In the genomic region with DNA sequence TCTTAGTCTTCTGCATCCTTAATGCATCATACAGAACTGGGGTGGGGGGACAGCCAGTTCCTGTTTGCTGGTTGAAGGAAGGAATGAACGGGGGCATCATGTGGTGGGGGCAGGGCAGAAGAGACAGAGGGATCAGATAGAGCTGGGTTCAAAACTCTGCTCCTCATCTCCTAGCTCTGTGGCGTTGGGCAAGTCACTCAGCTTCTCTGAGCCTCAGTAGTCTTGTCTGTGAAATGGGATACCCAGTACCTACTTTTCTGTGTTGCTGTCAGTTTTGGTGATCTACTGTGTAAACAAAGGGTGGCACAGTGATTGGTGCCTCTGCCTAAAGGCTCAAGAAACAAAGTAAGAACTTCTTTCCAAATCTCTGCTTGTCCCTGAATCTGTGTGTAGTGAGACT, we compare ENCODE assay signal across 29 cellular contexts. TPM values are rescaled to one million over a fixed set of nuclear protein-coding genes. Genes with fewer than 3 reads are reported as not detected.
"Had no signal": no experiment of that assay in that cellular context is flagged by ENCODE, and none has a peak within 500 bp of the region (broad histone marks: within the 10 kb centered on the region; RNA-seq: fewer than 3 reads in every experiment).

No MANE protein-coding gene starts in this region.

- H3K9me3 ChIP-seq: MG63 had no signal

- H3K4me3 Mint-ChIP-seq: activated CD4-positive, alpha-beta memory T cell treated with anti-CD3 and anti-CD28 coated beads for 36 hours; activated CD4-positive, alpha-beta T cell treated with anti-CD3 and anti-CD28 coated beads, Interleukin-2, amount 10 ng/mL, durations not matched to agents 7 days and 5 days; activated naive CD4-positive, alpha-beta T cell treated with anti-CD3 and anti-CD28 coated beads, Interleukin-2, amount 10 ng/mL, durations not matched to agents 7 days and 5 days; activated naive CD8-positive, alpha-beta T cell treated with anti-CD3 and anti-CD28 coated beads for 36 hours; activated T-cell treated with anti-CD3 and anti-CD28 coated beads, Interleukin-2, amount 50 U/mL, for 72 hours; T-cell had no signal

- H3K4me1 Mint-ChIP-seq: T-cell had no signal

- H3K27ac ChIP-seq: SK-N-MC had no signal

- H3K27ac Mint-ChIP-seq: activated CD4-positive, alpha-beta memory T cell treated with anti-CD3 and anti-CD28 coated beads for 36 hours; activated CD4-positive, alpha-beta T cell treated with anti-CD3 and anti-CD28 coated beads, Interleukin-2, amount 10 ng/mL, durations not matched to agents 7 days and 5 days; activated naive CD4-positive, alpha-beta T cell treated with anti-CD3 and anti-CD28 coated beads, Interleukin-2, amount 10 ng/mL, durations not matched to agents 7 days and 5 days; activated naive CD8-positive, alpha-beta T cell treated with anti-CD3 and anti-CD28 coated beads for 36 hours; activated T-cell treated with anti-CD3 and anti-CD28 coated beads, Interleukin-2, amount 50 U/mL, for 72 hours; activated T-helper 2 cell treated with anti-CD3 and anti-CD28 coated beads, Interferon-gamma antibody, Interleukin-2, Interleukin-4, amounts not matched to agents 10 μg/mL and 5 μg/mL and 100 μg/mL, durations not matched to agents 14 hours and 24 hours and 36 hours; T-cell had no signal

- ATAC-seq: activated T-cell treated with anti-CD3 and anti-CD28 coated beads, Interleukin-2, amount 50 U/mL, for 72 hours; Panc1; Right ventricle myocardium inferior; T-cell had no signal

- H3K36me3 Mint-ChIP-seq: activated CD4-positive, alpha-beta memory T cell treated with anti-CD3 and anti-CD28 coated beads for 36 hours; activated naive CD8-positive, alpha-beta T cell treated with anti-CD3 and anti-CD28 coated beads for 36 hours; T-cell had no signal

- H3K27me3 ChIP-seq: MG63 had no signal

- H3K36me3 ChIP-seq: MG63 had no signal

- DNase-seq: activated CD4-positive, alpha-beta memory T cell treated with anti-CD3 and anti-CD28 coated beads for 36 hours; activated CD4-positive, alpha-beta T cell treated with anti-CD3 and anti-CD28 coated beads, Interleukin-2, amount 10 ng/mL, durations not matched to agents 7 days and 5 days; activated CD4-positive, CD25-positive, alpha-beta regulatory T cell; activated gamma-delta T cell treated with Interleukin-2 at 50 U/mL for 16 hours; activated naive CD4-positive, alpha-beta T cell treated with anti-CD3 and anti-CD28 coated beads, Interleukin-2, amount 10 ng/mL, durations not matched to agents 7 days and 5 days; activated naive CD8-positive, alpha-beta T cell treated with anti-CD3 and anti-CD28 coated beads for 36 hours; activated T-cell treated with anti-CD3 and anti-CD28 coated beads for 4 hours; activated T-cell treated with anti-CD3 and anti-CD28 coated beads, Interleukin-2, amount 50 U/mL, for 72 hours; central memory CD4-positive, alpha-beta T cell; MG63; MV-4-11; NCI-H1092 treated with DMSO at 0.1 percent for 48 hours; NCI-H1417 treated with DMSO at 0.1 percent for 48 hours; NCI-H1694; NCI-H2029 treated with DMSO at 0.1 percent for 48 hours; NCI-H345; NCI-H510A; NCI-H526 treated with DMSO at 0.1 percent for 48 hours; NCI-H82; RPMI8226; T-cell; T-helper 2 cell; T1000 had no signal

- H3K4me3 ChIP-seq: MG63, SK-N-MC had no signal

RNA-seq across cellular contexts. Expression of gene RHCG, which starts 36.3 kb away (rescaled TPM):
- total RNA-seq: activated CD4-positive, alpha-beta memory T cell treated with anti-CD3 and anti-CD28 coated beads for 36 hours; activated CD4-positive, alpha-beta T cell treated with anti-CD3 and anti-CD28 coated beads, Interleukin-2, amount 10 ng/mL, durations not matched to agents 7 days and 5 days; activated CD8-positive, alpha-beta memory T cell treated with anti-CD3 and anti-CD28 coated beads for 36 hours; activated naive CD8-positive, alpha-beta T cell treated with anti-CD3 and anti-CD28 coated beads for 36 hours; activated T-cell treated with anti-CD3 and anti-CD28 coated beads, Interleukin-2, amount 50 U/mL, for 72 hours; activated T-helper 2 cell treated with anti-CD3 and anti-CD28 coated beads, Interferon-gamma antibody, Interleukin-2, Interleukin-4, amounts not matched to agents 10 μg/mL and 5 μg/mL and 100 μg/mL, durations not matched to agents 14 hours and 24 hours and 36 hours; OCI-LY7; Right ventricle myocardium inferior; T-cell had no signal
